1 cellular context compared by ENCODE assay signal in genomic region chr3:19967812-19968211, GRCh38.
TF ChIP-seq lines count a peak whose summit lies in the region.

No MANE protein-coding gene starts in this region.

TF ChIP-seq in K562, 482 proteins besides CTCF, POLR2A, EP300 and RAD21 (continued from another document):
- no peak for TF ChIP-seq CHAMP1 (IDR thresholded peaks at IDR 0.05)
- TF ChIP-seq NCOR1 (IDR thresholded peaks at IDR 0.05), result peak; percentile 39; the same call in 1 of the 2 replicates
- no peak for TF ChIP-seq ZFP1 (CRISPR knock-in tag; IDR thresholded peaks at IDR 0.05)
- no peak for TF ChIP-seq RUNX1 (IDR thresholded peaks at IDR 0.05; ENCODE audit: low read depth)
- no peak for TF ChIP-seq ZNF121 (CRISPR knock-in tag; conservative IDR thresholded peaks at IDR 0.05)
- TF ChIP-seq ADNP (tag; IDR thresholded peaks at IDR 0.05), result 0 out of 2 replicates have a peak, but pooled peaks have one; percentile 28
- no peak for TF ChIP-seq KDM4B (IDR thresholded peaks at IDR 0.05; ENCODE audit: borderline replicate concordance in 2 of 2, low read depth in 1 of 2)
- peak; percentile 64 for TF ChIP-seq CBFA2T2 (conservative IDR thresholded peaks at IDR 0.05)
- no peak for TF ChIP-seq ZHX1 (conservative IDR thresholded peaks at IDR 0.05; ENCODE audit: low read length)
- TF ChIP-seq CHD4 (IDR thresholded peaks at IDR 0.05; ENCODE audit: insufficient read depth, insufficient replicate concordance, low read depth, low read length, poor library complexity, severe bottlenecking), result no peak
- no peak for TF ChIP-seq USF1 (CRISPR knock-in tag; IDR thresholded peaks at IDR 0.05)
- peak; percentile 62 for TF ChIP-seq TAL1 (IDR thresholded peaks at IDR 0.05)
- TF ChIP-seq RCOR1 (IDR thresholded peaks at IDR 0.05; ENCODE audit: borderline replicate concordance in 1 of 2, low read depth in 2 of 2, low read length in 2 of 2), result peak in 1 of 2 experiments; percentile 40; a peak in 1 of 4 replicates
- TF ChIP-seq PATZ1 (CRISPR knock-in tag; IDR thresholded peaks at IDR 0.05; ENCODE audit: borderline replicate concordance), result no peak
- TF ChIP-seq ZNF589 (CRISPR knock-in tag; IDR thresholded peaks at IDR 0.05; ENCODE audit: low read depth), result no peak
- TF ChIP-seq ELF1 (tag; IDR thresholded peaks at IDR 0.05), result no peak
- no peak for TF ChIP-seq GATAD2B (IDR thresholded peaks at IDR 0.05; ENCODE audit: borderline replicate concordance)
- TF ChIP-seq MAZ (CRISPR knock-in tag; conservative IDR thresholded peaks at IDR 0.05 in 1 of 2, IDR thresholded peaks at IDR 0.05 in 1 of 2), result no peak
- TF ChIP-seq ZNF184 (CRISPR knock-in tag; IDR thresholded peaks at IDR 0.05), result no peak
- TF ChIP-seq EWSR1 (IDR thresholded peaks at IDR 0.05; ENCODE audit: borderline replicate concordance, low read depth, partially characterized antibody), result no peak
